35 cellular contexts compared by ENCODE assay signal in the genomic region with DNA sequence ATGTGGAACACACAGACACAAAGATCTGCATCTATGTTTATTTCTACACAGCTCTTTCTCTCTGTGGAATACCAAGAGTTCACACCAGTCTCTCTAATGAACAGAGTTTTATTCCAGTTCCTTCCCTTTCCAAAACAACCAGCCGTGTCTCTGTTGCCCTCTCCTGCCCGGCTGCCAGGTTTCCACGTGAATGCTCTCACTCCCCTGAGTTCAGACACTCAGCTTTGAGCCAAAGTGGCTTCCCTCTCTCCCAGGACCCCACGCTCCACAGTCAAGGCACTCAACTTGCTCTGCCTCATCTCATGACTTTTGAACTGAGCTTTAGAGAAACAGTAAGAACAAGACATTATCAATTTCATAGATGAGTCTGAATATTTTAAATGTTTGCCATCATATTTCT.
DNase-seq lines count a peak whose midpoint lies in the region; ATAC-seq and TF ChIP-seq lines count a peak whose summit lies in the region.
"Had no signal": no experiment of that assay in that cellular context is flagged by ENCODE, and none has a peak within 500 bp of the region (broad histone marks: within the 10 kb centered on the region; RNA-seq: fewer than 3 reads in every experiment).

No MANE protein-coding gene starts in this region.

- H3K9me3 ChIP-seq in trophoblast cell (ENCODE audit: insufficient read depth, low read depth, low read length) (no peaks in the 10 kb centered on the region), thyroid gland (no peaks in the 10 kb centered on the region)
- H3K9me3 ChIP-seq: A549; BE2C; BLaER1; BLaER1 treated with 17β-estradiol and CSF1 and Interleukin-3, amounts not matched to agents 10 nM and 100 nM; Caco-2 had no signal

- no peak for TF ChIP-seq POLR2A in thyroid gland (IDR thresholded peaks at IDR 0.05)

- DNase-seq in nephron progenitor cell, result no peak
- DNase-seq in trophoblast cell, result no peak
- no peak for DNase-seq in stimulated activated effector memory CD8-positive, alpha-beta T cell treated with anti-CD3 and anti-CD28 coated beads, Interleukin-12 subunit alpha, Interleukin-12 subunit beta, amount 100 ng/mL, for 72 hours (ENCODE audit: low spot score in 2 of 2)
- DNase-seq in thyroid gland, result peak; percentile 76 to 81
- DNase-seq in activated T-cell treated with anti-CD3 and anti-CD28 coated beads, Interleukin-2, amount 50 U/mL, for 72 hours, result no peak
- no peak for DNase-seq in NCI-H446 (lab: John Stamatoyannopoulos, UW)
- DNase-seq in activated CD4-positive, CD25-positive, alpha-beta regulatory T cell treated with anti-CD3 and anti-CD28 coated beads, Interleukin-2, amount 50 U/mL, for 72 hours, result no peak
- DNase-seq in Right ventricle myocardium inferior (ENCODE audit: missing footprints), result no peak
- DNase-seq: 8988T; ACHN; AML-193; BE2C; C1 segment of cervical spinal cord; Caco-2; Calu3; CD4-positive, alpha-beta memory T cell; CD4-positive, alpha-beta T cell; CD4-positive, CD25-positive, alpha-beta regulatory T cell; CD8-positive, alpha-beta memory T cell; CD8-positive, alpha-beta T cell; COR-L47; DMS 273 treated with DMSO at 0.1 percent for 48 hours; DMS153; DMS53; DMS79; DMS79 treated with DMSO at 0.1 percent for 48 hours; DND-41; EL had no signal

- H4K12ac ChIP-seq in trophoblast cell (ENCODE audit: low read depth, low read length), result no peak overlapping the region

- no peak for ATAC-seq in stimulated activated effector memory CD8-positive, alpha-beta T cell treated with anti-CD3 and anti-CD28 coated beads, Interleukin-12 subunit alpha, Interleukin-12 subunit beta, amount 100 ng/mL, for 72 hours
- no peak for ATAC-seq in activated T-cell treated with anti-CD3 and anti-CD28 coated beads, Interleukin-2, amount 50 U/mL, for 72 hours (replicated peaks in 1 of 2)
- no peak for ATAC-seq in Right ventricle myocardium inferior
- ATAC-seq: A549; CD8-positive, alpha-beta T cell had no signal

- H3K27ac ChIP-seq in trophoblast cell (ENCODE audit: low read depth, low read length) (no peak overlapping the region), thyroid gland (no peak overlapping the region)
- H3K27ac ChIP-seq: 22Rv1; A549; BLaER1; BLaER1 treated with 17β-estradiol and CSF1 and Interleukin-3, amounts not matched to agents 10 nM and 100 nM; C4-2B had no signal

- H3K4me2 ChIP-seq in trophoblast cell (ENCODE audit: low read length), result no peak overlapping the region
- H3K4me2 ChIP-seq: A549; BLaER1; BLaER1 treated with 17β-estradiol and CSF1 and Interleukin-3, amounts not matched to agents 10 nM and 100 nM had no signal

- H3K4me1 Mint-ChIP-seq in nephron progenitor cell, result peaks cover 11% of the 10 kb centered on the region
- H3K4me1 Mint-ChIP-seq in stimulated activated effector memory CD8-positive, alpha-beta T cell treated with anti-CD3 and anti-CD28 coated beads, Interleukin-12 subunit alpha, Interleukin-12 subunit beta, amount 100 ng/mL, for 72 hours, result no peaks in the 10 kb centered on the region
- H3K4me1 Mint-ChIP-seq in activated T-cell treated with anti-CD3 and anti-CD28 coated beads, Interleukin-2, amount 50 U/mL, for 72 hours (ENCODE audit: low read depth), result peaks cover 5% of the 10 kb centered on the region
- H3K4me1 Mint-ChIP-seq: B cell had no signal

- H2AFZ ChIP-seq in trophoblast cell (ENCODE audit: insufficient read depth, low read length, poor library complexity), result no peak overlapping the region

- H3K23ac ChIP-seq in trophoblast cell (ENCODE audit: low read length), result no peak overlapping the region

- intact Hi-C loops in thyroid gland (cut with DNase I), result loop anchor here (10.0 kb wide), 1 partner anchor 97 kb away; no protein-coding TSS in a partner anchor
- intact Hi-C loops in Right ventricle myocardium inferior (cut with DNase I), result loop anchor here (10.0 kb wide), 1 partner anchor 257 kb away; no protein-coding TSS in a partner anchor

- H2BK120ac ChIP-seq in trophoblast cell (ENCODE audit: insufficient read depth, low read length, poor library complexity), result no peak overlapping the region

- no peaks in the 10 kb centered on the region for H3K27me3 ChIP-seq in trophoblast cell (ENCODE audit: insufficient read depth, low read length)
- H3K27me3 ChIP-seq in thyroid gland, result no peaks in the 10 kb centered on the region
- H3K27me3 ChIP-seq: BE2C; BLaER1; BLaER1 treated with 17β-estradiol and CSF1 and Interleukin-3, amounts not matched to agents 10 nM and 100 nM had no signal

- H3K79me1 ChIP-seq in trophoblast cell (ENCODE audit: low read length), result peaks cover 2% of the 10 kb centered on the region

- H3K27ac Mint-ChIP-seq in nephron progenitor cell, result peak overlapping the region; percentile 98
- peak overlapping the region; percentile 27 for H3K27ac Mint-ChIP-seq in stimulated activated effector memory CD8-positive, alpha-beta T cell treated with anti-CD3 and anti-CD28 coated beads, Interleukin-12 subunit alpha, Interleukin-12 subunit beta, amount 100 ng/mL, for 72 hours
- H3K27ac Mint-ChIP-seq in activated T-cell treated with anti-CD3 and anti-CD28 coated beads, Interleukin-2, amount 50 U/mL, for 72 hours, result no peak overlapping the region
- H3K27ac Mint-ChIP-seq: B cell; CD14-positive monocyte; CD4-positive, alpha-beta T cell; CD8-positive, alpha-beta memory T cell; CD8-positive, alpha-beta T cell had no signal

- TF ChIP-seq CTCF in nephron progenitor cell (IDR thresholded peaks at IDR 0.05) (no peak), thyroid gland (IDR thresholded peaks at IDR 0.05) (no peak)

- H3K4me3 ChIP-seq in trophoblast cell (ENCODE audit: low read depth, low read length) (no peak overlapping the region), thyroid gland (replicated peaks in 1 of 3) (no peak overlapping the region)
- H3K4me3 ChIP-seq: A549; BLaER1; BLaER1 treated with 17β-estradiol and CSF1 and Interleukin-3, amounts not matched to agents 10 nM and 100 nM had no signal

- peak overlapping the region; percentile 32 for H4K91ac ChIP-seq in trophoblast cell (ENCODE audit: low read depth, low read length)

- H3K9ac ChIP-seq in trophoblast cell (ENCODE audit: low read length), result no peak overlapping the region
- H3K9ac ChIP-seq: BLaER1; BLaER1 treated with 17β-estradiol and CSF1 and Interleukin-3, amounts not matched to agents 10 nM and 100 nM had no signal

- H2BK5ac ChIP-seq in trophoblast cell (ENCODE audit: low read depth, low read length, poor library complexity), result no peak overlapping the region

- peak overlapping the region; percentile 27 for H3K14ac ChIP-seq in trophoblast cell (ENCODE audit: low read length)

- H3K4me1 ChIP-seq in trophoblast cell (ENCODE audit: control insufficient read depth in 1 of 2, insufficient read depth in 2 of 2, low read length in 2 of 2), result peaks cover 0 to 1% of the 10 kb centered on the region in 2 experiments
- H3K4me1 ChIP-seq in thyroid gland, result peaks cover 0 to 7% of the 10 kb centered on the region in 2 donors
- H3K4me1 ChIP-seq: A549; BE2C; BLaER1; BLaER1 treated with 17β-estradiol and CSF1 and Interleukin-3, amounts not matched to agents 10 nM and 100 nM; Caco-2 had no signal

- no peak overlapping the region for H4K8ac ChIP-seq in trophoblast cell (ENCODE audit: low read depth, low read length)

- peak overlapping the region; percentile 46 for H2BK12ac ChIP-seq in trophoblast cell (ENCODE audit: low read length)

- no peaks in the 10 kb centered on the region for H3K36me3 ChIP-seq in trophoblast cell (ENCODE audit: control insufficient read depth in 1 of 2, insufficient read depth in 2 of 2, low read length in 2 of 2)
- no peaks in the 10 kb centered on the region for H3K36me3 ChIP-seq in thyroid gland
- H3K36me3 ChIP-seq: BE2C; BLaER1; BLaER1 treated with 17β-estradiol and CSF1 and Interleukin-3, amounts not matched to agents 10 nM and 100 nM had no signal

- H3K9me3 Mint-ChIP-seq in nephron progenitor cell, result peaks cover 3% of the 10 kb centered on the region
- no peaks in the 10 kb centered on the region for H3K9me3 Mint-ChIP-seq in stimulated activated effector memory CD8-positive, alpha-beta T cell treated with anti-CD3 and anti-CD28 coated beads, Interleukin-12 subunit alpha, Interleukin-12 subunit beta, amount 100 ng/mL, for 72 hours
- H3K9me3 Mint-ChIP-seq in activated T-cell treated with anti-CD3 and anti-CD28 coated beads, Interleukin-2, amount 50 U/mL, for 72 hours, result no peaks in the 10 kb centered on the region
- H3K9me3 Mint-ChIP-seq: CD14-positive monocyte; CD4-positive, alpha-beta memory T cell; CD4-positive, alpha-beta T cell; CD4-positive, CD25-positive, alpha-beta regulatory T cell; CD8-positive, alpha-beta memory T cell; CD8-positive, alpha-beta T cell had no signal

- H3K79me2 ChIP-seq in trophoblast cell (ENCODE audit: control insufficient read depth, insufficient read depth, low read length, poor library complexity), result no peaks in the 10 kb centered on the region

- no peaks in the 10 kb centered on the region for H3K36me3 Mint-ChIP-seq in nephron progenitor cell (ENCODE audit: low read depth)
- no peaks in the 10 kb centered on the region for H3K36me3 Mint-ChIP-seq in stimulated activated effector memory CD8-positive, alpha-beta T cell treated with anti-CD3 and anti-CD28 coated beads, Interleukin-12 subunit alpha, Interleukin-12 subunit beta, amount 100 ng/mL, for 72 hours
- H3K36me3 Mint-ChIP-seq in activated T-cell treated with anti-CD3 and anti-CD28 coated beads, Interleukin-2, amount 50 U/mL, for 72 hours (ENCODE audit: insufficient read depth in 2 of 2), result no peaks in the 10 kb centered on the region
- H3K36me3 Mint-ChIP-seq: CD14-positive monocyte; CD4-positive, alpha-beta memory T cell; CD4-positive, CD25-positive, alpha-beta regulatory T cell; CD8-positive, alpha-beta T cell had no signal

- no CpG with 5 or more reads among the region's 4 CpGs for WGBS in trophoblast cell (ENCODE audit: extremely low coverage, insufficient coverage, insufficient read length)
- 27 to 41% methylated on average over 4 of the region's 4 CpGs for WGBS in thyroid gland, 2 donors

- no peak overlapping the region for H3K18ac ChIP-seq in trophoblast cell (ENCODE audit: low read length)

- no peak overlapping the region for H3K4me3 Mint-ChIP-seq in nephron progenitor cell
- H3K4me3 Mint-ChIP-seq in stimulated activated effector memory CD8-positive, alpha-beta T cell treated with anti-CD3 and anti-CD28 coated beads, Interleukin-12 subunit alpha, Interleukin-12 subunit beta, amount 100 ng/mL, for 72 hours, result no peak overlapping the region
- H3K4me3 Mint-ChIP-seq in activated T-cell treated with anti-CD3 and anti-CD28 coated beads, Interleukin-2, amount 50 U/mL, for 72 hours, result no peak overlapping the region
- H3K4me3 Mint-ChIP-seq: B cell; CD14-positive monocyte; CD4-positive, alpha-beta memory T cell; CD4-positive, alpha-beta T cell; CD4-positive, CD25-positive, alpha-beta regulatory T cell; CD8-positive, alpha-beta T cell had no signal

- peaks cover 4% of the 10 kb centered on the region for H3K27me3 Mint-ChIP-seq in nephron progenitor cell (ENCODE audit: low read depth, poor library complexity)
- no peaks in the 10 kb centered on the region for H3K27me3 Mint-ChIP-seq in activated T-cell treated with anti-CD3 and anti-CD28 coated beads, Interleukin-2, amount 50 U/mL, for 72 hours (ENCODE audit: low read depth)
- H3K27me3 Mint-ChIP-seq: B cell; CD4-positive, alpha-beta memory T cell; CD4-positive, alpha-beta T cell; CD4-positive, CD25-positive, alpha-beta regulatory T cell; CD8-positive, alpha-beta memory T cell had no signal

- H3K4ac ChIP-seq in trophoblast cell (ENCODE audit: low read depth, low read length), result no peak overlapping the region

- peak overlapping the region; percentile 23 for H2AK5ac ChIP-seq in trophoblast cell (ENCODE audit: low read length)

Comparison
In these comparisons a context has a peak if more than half of its experiments do, and no peak if none do; other contexts are left out.
1. DNase-seq: peak in thyroid gland (2 of 2); none in nephron progenitor cell (single experiment), trophoblast cell (0 of 2), stimulated activated effector memory CD8-positive, alpha-beta T cell treated with anti-CD3 and anti-CD28 coated beads, Interleukin-12 subunit alpha, Interleukin-12 subunit beta, amount 100 ng/mL, for 72 hours (0 of 2), activated T-cell treated with anti-CD3 and anti-CD28 coated beads, Interleukin-2, amount 50 U/mL, for 72 hours (0 of 2), NCI-H446 (0 of 2), activated CD4-positive, CD25-positive, alpha-beta regulatory T cell treated with anti-CD3 and anti-CD28 coated beads, Interleukin-2, amount 50 U/mL, for 72 hours (single experiment) and Right ventricle myocardium inferior (single experiment).